Comparison of ENCODE assay signal across 8 cellular contexts in genomic region chr4:87219648-87220093, GRCh38.
DNase-seq lines count a peak whose midpoint lies in the region; ATAC-seq and TF ChIP-seq lines count a peak whose summit lies in the region.

No MANE protein-coding gene starts in this region.

- TF ChIP-seq CTCF in GM12864 (IDR thresholded peaks at IDR 0.05; ENCODE audit: low read depth, low read length, missing control alignments): peak; percentile 41

- peak; percentile 35 for ATAC-seq in GM21737 (IDR thresholded peaks at IDR 0.05; ENCODE audit: unreplicated experiment)

- H3K36me3 ChIP-seq in KOPT-K1 (ENCODE audit: insufficient read depth, low read length): no peaks in the 10 kb centered on the region

- H3K9me3 ChIP-seq in KOPT-K1 (ENCODE audit: insufficient read depth, low read length, poor library complexity, severe bottlenecking): no peaks in the 10 kb centered on the region

- peak overlapping the region; percentile 83 for H3K27ac ChIP-seq in KOPT-K1 (ENCODE audit: low read depth, low read length, poor library complexity, severe bottlenecking)

- H3K4me3 ChIP-seq in GM12864 (ENCODE audit: low read depth, low read length): peak overlapping the region; percentile 75

- DNase-seq in GM12864 (ENCODE audit: low read depth): peak; percentile 18
- DNase-seq in activated CD4-positive, alpha-beta T cell treated with anti-CD3 and anti-CD28 coated beads for 4 hours: peak; percentile 46 to 49
- DNase-seq in effector CD4-positive, alpha-beta T cell: peak; percentile 31
- peak; percentile 48 for DNase-seq in midbrain (lab: John Stamatoyannopoulos, UW)
- DNase-seq in stimulated activated CD8-positive, alpha-beta memory T cell treated with anti-CD3 and anti-CD28 coated beads, Interleukin-4, amount 100 ng/mL, for 4 hours (ENCODE audit: low read depth in 2 of 2, low spot score in 1 of 2): peak; percentile 14 to 18
- no peak for DNase-seq in HPDE6-E6E7 (ENCODE audit: extremely low spot score)
